ENCODE assay signal across 1 cellular context in genomic region chr1:75725861-75726361, GRCh38.
TF ChIP-seq lines count a peak whose summit lies in the region.

No MANE protein-coding gene starts in this region.

TF ChIP-seq in HepG2, 621 proteins besides CTCF, POLR2A, EP300 and RAD21 (continued from another document and continues in another):
- TF ChIP-seq ZNF318 (CRISPR knock-in tag; IDR thresholded peaks at IDR 0.05) (no peak), DMAP1 (CRISPR knock-in tag; IDR thresholded peaks at IDR 0.05) (peak; percentile 66; the same call in 1 of the 2 replicates), SETDB1 (CRISPR knock-in tag; IDR thresholded peaks at IDR 0.05; ENCODE audit: borderline replicate concordance) (no peak), HNF4A (CRISPR knock-in tag; IDR thresholded peaks at IDR 0.05) (peak; percentile 90), NCOR1 (IDR thresholded peaks at IDR 0.05; ENCODE audit: borderline replicate concordance, low read length) (peak; percentile 92), THRA (CRISPR knock-in tag; IDR thresholded peaks at IDR 0.05; ENCODE audit: borderline replicate concordance) (peak; percentile 46; the same call in 1 of the 2 replicates), ZNF619 (CRISPR knock-in tag; IDR thresholded peaks at IDR 0.05) (no peak), SMAD1 (CRISPR knock-in tag; IDR thresholded peaks at IDR 0.05; ENCODE audit: borderline replicate concordance, low read depth) (no peak), ARHGAP35 (CRISPR knock-in tag; IDR thresholded peaks at IDR 0.05; ENCODE audit: borderline replicate concordance) (no peak), RXRA (CRISPR knock-in tag; IDR thresholded peaks at IDR 0.05) (peak; percentile 92), PRMT3 (CRISPR knock-in tag; IDR thresholded peaks at IDR 0.05; ENCODE audit: borderline replicate concordance, low read depth) (no peak), TBX3 (IDR thresholded peaks at IDR 0.05; ENCODE audit: borderline replicate concordance) (peak; percentile 87), FOXA3 (CRISPR knock-in tag; IDR thresholded peaks at IDR 0.05) (peak; percentile 62), ZNF3 (CRISPR knock-in tag; IDR thresholded peaks at IDR 0.05) (peak; percentile 44; the same call in 1 of the 2 replicates), PAXIP1 (CRISPR knock-in tag; conservative IDR thresholded peaks at IDR 0.05) (peak; percentile 69), ZNF639 (CRISPR knock-in tag; conservative IDR thresholded peaks at IDR 0.05) (0 out of 2 replicates have a peak, but pooled peaks have one; percentile 20), STAT6 (CRISPR knock-in tag; IDR thresholded peaks at IDR 0.05; ENCODE audit: borderline replicate concordance) (no peak), FOXP1 (IDR thresholded peaks at IDR 0.05) (no peak), FOXP1 (CRISPR knock-in tag; IDR thresholded peaks at IDR 0.05) (peak; percentile 58), ONECUT2 (CRISPR knock-in tag; IDR thresholded peaks at IDR 0.05) (no peak), POGK (CRISPR knock-in tag; conservative IDR thresholded peaks at IDR 0.05) (0 out of 2 replicates have a peak, but pooled peaks have one; percentile 24), PRDM15 (CRISPR knock-in tag; IDR thresholded peaks at IDR 0.05) (no peak), ZNF607 (CRISPR knock-in tag; IDR thresholded peaks at IDR 0.05; ENCODE audit: borderline replicate concordance) (0 out of 2 replicates have a peak, but pooled peaks have one; percentile 23)
- TF ChIP-seq, protein P1, sequence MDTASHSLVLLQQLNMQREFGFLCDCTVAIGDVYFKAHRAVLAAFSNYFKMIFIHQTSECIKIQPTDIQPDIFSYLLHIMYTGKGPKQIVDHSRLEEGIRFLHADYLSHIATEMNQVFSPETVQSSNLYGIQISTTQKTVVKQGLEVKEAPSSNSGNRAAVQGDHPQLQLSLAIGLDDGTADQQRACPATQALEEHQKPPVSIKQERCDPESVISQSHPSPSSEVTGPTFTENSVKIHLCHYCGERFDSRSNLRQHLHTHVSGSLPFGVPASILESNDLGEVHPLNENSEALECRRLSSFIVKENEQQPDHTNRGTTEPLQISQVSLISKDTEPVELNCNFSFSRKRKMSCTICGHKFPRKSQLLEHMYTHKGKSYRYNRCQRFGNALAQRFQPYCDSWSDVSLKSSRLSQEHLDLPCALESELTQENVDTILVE (CRISPR knock-in tag; IDR thresholded peaks at IDR 0.05), result peak; percentile 21; the same call in 1 of the 2 replicates
- TF ChIP-seq, protein P2, sequence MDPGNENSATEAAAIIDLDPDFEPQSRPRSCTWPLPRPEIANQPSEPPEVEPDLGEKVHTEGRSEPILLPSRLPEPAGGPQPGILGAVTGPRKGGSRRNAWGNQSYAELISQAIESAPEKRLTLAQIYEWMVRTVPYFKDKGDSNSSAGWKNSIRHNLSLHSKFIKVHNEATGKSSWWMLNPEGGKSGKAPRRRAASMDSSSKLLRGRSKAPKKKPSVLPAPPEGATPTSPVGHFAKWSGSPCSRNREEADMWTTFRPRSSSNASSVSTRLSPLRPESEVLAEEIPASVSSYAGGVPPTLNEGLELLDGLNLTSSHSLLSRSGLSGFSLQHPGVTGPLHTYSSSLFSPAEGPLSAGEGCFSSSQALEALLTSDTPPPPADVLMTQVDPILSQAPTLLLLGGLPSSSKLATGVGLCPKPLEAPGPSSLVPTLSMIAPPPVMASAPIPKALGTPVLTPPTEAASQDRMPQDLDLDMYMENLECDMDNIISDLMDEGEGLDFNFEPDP (CRISPR knock-in tag; conservative IDR thresholded peaks at IDR 0.05), result no peak
